In the genomic region with DNA sequence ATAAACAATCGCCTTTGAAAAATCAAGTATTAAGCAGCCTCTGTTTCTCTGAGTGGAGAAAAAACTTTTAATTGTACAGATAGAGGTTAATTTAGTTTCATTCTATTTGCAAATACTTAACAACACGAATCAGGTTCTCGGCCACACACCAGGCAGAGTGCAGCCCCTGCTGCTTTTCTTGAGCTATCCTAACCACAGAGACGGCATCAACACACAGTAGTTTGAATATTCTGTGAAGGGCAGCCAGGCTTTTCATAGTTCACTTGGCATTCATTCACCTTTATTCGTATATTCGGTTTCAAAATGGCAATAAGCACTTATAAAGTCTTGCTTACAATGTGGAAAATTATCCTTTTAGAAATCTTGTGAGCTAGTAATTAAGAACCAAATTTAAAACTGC, we compare ENCODE assay signal across 22 cellular contexts. TPM values are rescaled to one million over a fixed set of nuclear protein-coding genes. Genes with fewer than 3 reads are reported as not detected.
DNase-seq lines count a peak whose midpoint lies in the region; ATAC-seq and TF ChIP-seq lines count a peak whose summit lies in the region.
"Had no signal": no experiment of that assay in that cellular context is flagged by ENCODE, and none has a peak within 500 bp of the region (broad histone marks: within the 10 kb centered on the region; RNA-seq: fewer than 3 reads in every experiment).

No MANE protein-coding gene starts in this region.

- H4K20me1 ChIP-seq in GM23248 (ENCODE audit: insufficient read depth), result no peaks in the 10 kb centered on the region

- DNase-seq in NCI-H2107 treated with DMSO at 0.1 percent for 48 hours (lab: John Stamatoyannopoulos, UW; ENCODE audit: unreplicated experiment) (peak; percentile 58), NCI-H2107 (lab: John Stamatoyannopoulos, UW) (no peak), NCI-H748 treated with DMSO at 0.1 percent for 48 hours (lab: John Stamatoyannopoulos, UW) (peak; percentile 44), GM23248 (no peak), SHP77 treated with DMSO at 0.1 percent for 48 hours (lab: John Stamatoyannopoulos, UW) (no peak), prostate gland (ENCODE audit: low spot score) (no peak)
- no peak for DNase-seq in stimulated activated CD8-positive, alpha-beta memory T cell treated with anti-CD3 and anti-CD28 coated beads, Interleukin-4, amount 100 ng/mL, for 48 hours
- DNase-seq: 8988T; Caco-2; CD4-positive, CD25-positive, alpha-beta regulatory T cell; HFFc6; IMR-90; Karpas-422; NCI-H1048; NCI-H146; NCI-H2081 treated with DMSO at 0.1 percent for 48 hours; NCI-H345; NCI-H524 treated with DMSO at 0.1 percent for 48 hours; OCI-M1; SHP77 had no signal

- H3K4me3 ChIP-seq in GM23248, result no peak overlapping the region
- H3K4me3 ChIP-seq in prostate gland, result no peak overlapping the region

- H2AFZ ChIP-seq in GM23248, result no peak overlapping the region

- H3K4me1 ChIP-seq in GM23248 (ENCODE audit: insufficient read depth) (no peaks in the 10 kb centered on the region), prostate gland (replicated peaks) (peaks cover under 1% of the 10 kb centered on the region)
- H3K4me1 ChIP-seq: Caco-2 had no signal

- H3K79me2 ChIP-seq in GM23248 (ENCODE audit: insufficient read depth), result no peaks in the 10 kb centered on the region

- H3K36me3 ChIP-seq in GM23248 (ENCODE audit: low read depth) (no peaks in the 10 kb centered on the region), prostate gland (no peaks in the 10 kb centered on the region)

- no peaks in the 10 kb centered on the region for H3K9me2 ChIP-seq in GM23248 (ENCODE audit: insufficient read depth)

- H3K9me3 ChIP-seq in GM23248 (ENCODE audit: low read depth), result no peaks in the 10 kb centered on the region
- H3K9me3 ChIP-seq in prostate gland, result no peaks in the 10 kb centered on the region
- H3K9me3 ChIP-seq: Caco-2 had no signal

- no peaks in the 10 kb centered on the region for H3F3A ChIP-seq in GM23248 (ENCODE audit: insufficient read depth)

- H3K27me3 ChIP-seq in GM23248 (replicated peaks; ENCODE audit: insufficient read depth), result no peaks in the 10 kb centered on the region
- no peaks in the 10 kb centered on the region for H3K27me3 ChIP-seq in prostate gland (replicated peaks; ENCODE audit: insufficient read depth)

- ATAC-seq in HG03442 (IDR thresholded peaks at IDR 0.05; ENCODE audit: unreplicated experiment), result peak; percentile 42

- H3K4me2 ChIP-seq in GM23248 (ENCODE audit: unreplicated experiment), result no peak overlapping the region

- intact Hi-C loops in prostate gland (cut with DNase I), result no loop called here

- H3K27ac ChIP-seq in GM23248, result no peak overlapping the region
- H3K27ac ChIP-seq in prostate gland, result no peak overlapping the region

- no peak overlapping the region for H3K9ac ChIP-seq in GM23248

- TF ChIP-seq CTCF in prostate gland (IDR thresholded peaks at IDR 0.05), result no peak

- WGBS in GM23248 (ENCODE audit: low coverage in 1 of 2, low lambda C conversion rate in 2 of 2, missing lambda C conversion rate in 2 of 2), 2 experiments, result 17 to 26% methylated on average over 6 of the region's 6 CpGs
- WGBS in prostate gland, result 71% methylated on average over 6 of the region's 6 CpGs

- TF ChIP-seq POLR2A in prostate gland (IDR thresholded peaks at IDR 0.05), result no peak

- in situ Hi-C loops in GM23248 (cut with MboI), result no loop called here

RNA-seq across cellular contexts. Expression of a gene that starts 5.7 kb away (rescaled TPM):
- not detected in 2 replicates for total RNA-seq in GM23248 (2014; rRNA removed; shearing (Covaris generic))
- not detected in 2 replicates for polyA plus RNA-seq in GM23248 (2016; fragmentation: Nextera tagmentation; extraction: Ambion mirVana)
- total RNA-seq in prostate gland, result 10 to 100 TPM in 1 of 2 donors, under 1 TPM in 1; 0.36 to 10.5 TPM
- total RNA-seq: HFFc6, IMR-90 had no signal
- polyA plus RNA-seq: AG04450, IMR-90 had no signal

Comparison
In these comparisons a context has a peak if more than half of its experiments do, and no peak if none do; other contexts are left out.
1. DNase-seq: peak in NCI-H2107 treated with DMSO at 0.1 percent for 48 hours (single experiment) and NCI-H748 treated with DMSO at 0.1 percent for 48 hours (single experiment); none in NCI-H2107 (single experiment), GM23248 (single experiment), SHP77 treated with DMSO at 0.1 percent for 48 hours (single experiment), prostate gland (single experiment) and stimulated activated CD8-positive, alpha-beta memory T cell treated with anti-CD3 and anti-CD28 coated beads, Interleukin-4, amount 100 ng/mL, for 48 hours (single experiment).